10 cellular contexts compared by ENCODE assay signal in the genomic region with DNA sequence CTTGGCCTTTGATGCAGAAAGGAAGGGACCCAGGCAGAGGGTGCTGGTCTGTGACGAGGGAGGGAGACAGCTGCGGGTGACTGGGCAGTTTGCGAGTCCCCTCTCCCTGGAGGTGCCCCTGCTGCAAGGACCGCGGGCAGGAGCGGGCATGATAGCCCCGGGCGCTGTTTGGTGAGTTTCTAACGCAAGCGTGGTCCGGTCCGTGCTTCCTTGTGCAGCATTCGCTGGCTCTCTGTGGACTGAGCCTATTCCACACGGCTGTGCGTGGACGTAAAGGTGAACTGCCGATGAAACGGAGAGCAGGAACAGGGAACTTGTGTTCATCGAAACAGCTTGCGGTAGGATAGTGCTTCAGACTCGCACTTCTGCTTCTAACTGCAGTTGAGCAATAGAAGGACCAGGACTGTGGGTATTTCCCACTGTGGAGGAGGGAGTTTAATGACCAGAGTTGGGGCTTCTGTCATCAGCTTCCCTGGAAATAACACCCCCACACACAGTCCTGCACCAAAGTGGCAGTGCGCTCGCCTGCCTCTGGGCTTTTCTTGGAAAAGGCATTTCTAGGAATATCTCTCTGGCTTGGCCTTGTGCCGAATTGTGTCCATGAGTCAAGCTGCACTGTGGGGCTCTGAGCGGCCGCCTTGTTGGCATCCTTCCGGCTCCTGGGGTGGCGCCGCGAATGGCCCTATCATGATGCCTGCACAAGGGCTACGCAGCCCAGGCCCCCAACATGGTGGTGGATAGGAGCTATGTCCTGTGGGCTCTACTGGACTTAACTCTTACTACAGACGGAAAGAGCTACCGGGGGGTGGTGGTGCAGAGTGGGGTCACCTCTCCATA. TPM values are rescaled to one million over a fixed set of nuclear protein-coding genes. Genes with fewer than 3 reads are reported as not detected.
DNase-seq lines count a peak whose midpoint lies in the region; ATAC-seq and TF ChIP-seq lines count a peak whose summit lies in the region.
"Had no signal": no experiment of that assay in that cellular context is flagged by ENCODE, and none has a peak within 500 bp of the region (broad histone marks: within the 10 kb centered on the region; RNA-seq: fewer than 3 reads in every experiment).

No MANE protein-coding gene starts in this region.

- no peak for TF ChIP-seq POLR2A in adrenal gland (IDR thresholded peaks at IDR 0.05)

- H3K9me3 ChIP-seq in adrenal gland (replicated peaks in 1 of 3) = no peaks in the 10 kb centered on the region
- H3K9me3 ChIP-seq in BE2C = peaks cover 4% of the 10 kb centered on the region; the same call in 1 of the 2 replicates

- WGBS in adrenal gland, 4 donors = 78 to 86% (median 80%) methylated on average over 33 of the region's 33 CpGs

- H3K27me3 ChIP-seq in adrenal gland = no peaks in the 10 kb centered on the region
- no peaks in the 10 kb centered on the region; the same call in 1 of the 2 replicates for H3K27me3 ChIP-seq in BE2C

- peaks cover 5 to 12% of the 10 kb centered on the region in 2 donors for H3K4me1 ChIP-seq in adrenal gland (replicated peaks in 1 of 2)
- H3K4me1 ChIP-seq in BE2C = no peaks in the 10 kb centered on the region

- H3K36me3 ChIP-seq in adrenal gland (replicated peaks in 1 of 2) (no peaks in the 10 kb centered on the region), BE2C (no peaks in the 10 kb centered on the region)

- intact Hi-C loops in adrenal gland (cut with DNase I) = no loop called here

- in situ Hi-C loops in G401 (cut with HindIII; ENCODE audit: low sequenced_read_pairs) = no loop called here

- TF ChIP-seq CTCF in adrenal gland (IDR thresholded peaks at IDR 0.05) = no peak
- TF ChIP-seq CTCF in BE2C (IDR thresholded peaks at IDR 0.05; ENCODE audit: low read depth, low read length) = no peak

- DNase-seq in adrenal gland (peak; percentile 65 to 90 (median 81)), pons (ENCODE audit: low spot score) (peak; percentile 76), G401 (ENCODE audit: low spot score) (no peak), BE2C (no peak)
- DNase-seq: GF-D8, PC-9 had no signal

- H3K27ac ChIP-seq in adrenal gland = no peak overlapping the region
- H3K27ac ChIP-seq: PC-9 had no signal

- H3K4me3 ChIP-seq in adrenal gland (no peak overlapping the region), BE2C (ENCODE audit: low read depth, low read length) (no peak overlapping the region)
- H3K4me3 ChIP-seq: PC-9 had no signal

- peak; percentile 37 for ATAC-seq in GM18909 (IDR thresholded peaks at IDR 0.05; ENCODE audit: poor library complexity, unreplicated experiment)
- peak; percentile 50 for ATAC-seq in HG02870 (IDR thresholded peaks at IDR 0.05; ENCODE audit: unreplicated experiment)
- no peak for ATAC-seq in HG03378 (IDR thresholded peaks at IDR 0.05; ENCODE audit: unreplicated experiment)
- ATAC-seq in GM21526 (IDR thresholded peaks at IDR 0.05; ENCODE audit: low FRiP score, unreplicated experiment) = no peak

RNA-seq across cellular contexts. Expression of a gene that starts 48.9 kb away (rescaled TPM):
- total RNA-seq in adrenal gland = 10 to 100 TPM; 23.4 to 39.3 (median 34.3) TPM
- polyA plus RNA-seq in adrenal gland = 10 to 100 TPM; 18.2 to 22.8 (median 22.4) TPM
- 16.6 and 16.9 TPM in 2 replicates for total RNA-seq in G401 (2014; rRNA removed; shearing (Covaris generic))
- 2.5 TPM for polyA plus RNA-seq in BE2C (2012; ENCODE audit: insufficient read depth, insufficient read length, low read depth)

RNA-seq across cellular contexts. Expression of a gene that starts 50.3 kb away (rescaled TPM):
- 1 to 10 TPM in 3 of 8 donors, under 1 TPM in 4, not detected in 1; 0.30 to 1.5 (median 0.71) TPM for total RNA-seq in adrenal gland
- under 1 TPM; 0.17 to 0.72 (median 0.48) TPM for polyA plus RNA-seq in adrenal gland
- total RNA-seq in G401 (2014; rRNA removed; shearing (Covaris generic)) = not detected in 2 replicates
- not detected for polyA plus RNA-seq in BE2C (2012; ENCODE audit: insufficient read depth, insufficient read length, low read depth)
- total RNA-seq: PC-9 had no signal

Comparison
In these comparisons a context has a peak if more than half of its experiments do, and no peak if none do; other contexts are left out.
1. ATAC-seq: peak in GM18909 (single experiment) and HG02870 (single experiment); none in HG03378 (single experiment) and GM21526 (single experiment).
2. DNase-seq: peak in adrenal gland (7 of 7) and pons (single experiment); none in G401 (single experiment) and BE2C (single experiment).